In the genomic region with DNA sequence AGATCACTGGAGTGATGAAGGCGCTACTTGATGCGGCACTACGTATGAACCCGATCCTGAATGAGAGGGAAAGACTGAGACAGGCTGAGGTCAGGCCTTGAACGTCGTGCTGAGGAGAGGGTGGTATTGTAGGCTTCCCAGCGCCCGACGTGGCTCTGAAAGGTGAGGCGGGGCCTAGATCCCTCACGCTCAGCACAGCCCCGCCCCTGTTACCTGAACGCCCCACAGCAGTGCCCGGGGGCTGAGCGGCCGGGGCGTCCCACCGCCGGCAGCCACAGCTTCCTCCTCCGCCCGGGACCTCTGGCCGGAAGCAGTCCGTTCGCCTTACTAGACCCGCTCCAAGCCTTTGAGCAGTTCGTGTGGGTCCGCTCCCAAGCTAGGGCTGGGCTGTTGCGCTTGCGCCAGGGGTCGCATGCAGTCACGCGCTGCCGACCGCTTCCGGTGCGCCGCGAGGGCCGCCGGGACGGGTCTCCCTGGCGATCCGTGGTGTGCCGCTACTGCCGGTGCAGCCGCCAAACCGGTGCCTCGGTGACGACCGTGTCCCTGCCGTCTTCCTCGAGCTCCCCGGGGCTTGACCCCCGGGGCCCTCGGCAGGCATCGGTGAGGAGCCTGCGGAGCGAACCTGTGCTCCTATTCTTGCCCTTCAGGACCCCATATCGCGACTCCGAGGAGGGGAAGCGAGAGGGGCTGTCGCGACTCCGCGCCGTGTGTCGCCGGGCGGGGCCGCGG, we compare ENCODE assay signal across 1 cellular context.
TF ChIP-seq lines count a peak whose summit lies in the region.

A gene with protein sequence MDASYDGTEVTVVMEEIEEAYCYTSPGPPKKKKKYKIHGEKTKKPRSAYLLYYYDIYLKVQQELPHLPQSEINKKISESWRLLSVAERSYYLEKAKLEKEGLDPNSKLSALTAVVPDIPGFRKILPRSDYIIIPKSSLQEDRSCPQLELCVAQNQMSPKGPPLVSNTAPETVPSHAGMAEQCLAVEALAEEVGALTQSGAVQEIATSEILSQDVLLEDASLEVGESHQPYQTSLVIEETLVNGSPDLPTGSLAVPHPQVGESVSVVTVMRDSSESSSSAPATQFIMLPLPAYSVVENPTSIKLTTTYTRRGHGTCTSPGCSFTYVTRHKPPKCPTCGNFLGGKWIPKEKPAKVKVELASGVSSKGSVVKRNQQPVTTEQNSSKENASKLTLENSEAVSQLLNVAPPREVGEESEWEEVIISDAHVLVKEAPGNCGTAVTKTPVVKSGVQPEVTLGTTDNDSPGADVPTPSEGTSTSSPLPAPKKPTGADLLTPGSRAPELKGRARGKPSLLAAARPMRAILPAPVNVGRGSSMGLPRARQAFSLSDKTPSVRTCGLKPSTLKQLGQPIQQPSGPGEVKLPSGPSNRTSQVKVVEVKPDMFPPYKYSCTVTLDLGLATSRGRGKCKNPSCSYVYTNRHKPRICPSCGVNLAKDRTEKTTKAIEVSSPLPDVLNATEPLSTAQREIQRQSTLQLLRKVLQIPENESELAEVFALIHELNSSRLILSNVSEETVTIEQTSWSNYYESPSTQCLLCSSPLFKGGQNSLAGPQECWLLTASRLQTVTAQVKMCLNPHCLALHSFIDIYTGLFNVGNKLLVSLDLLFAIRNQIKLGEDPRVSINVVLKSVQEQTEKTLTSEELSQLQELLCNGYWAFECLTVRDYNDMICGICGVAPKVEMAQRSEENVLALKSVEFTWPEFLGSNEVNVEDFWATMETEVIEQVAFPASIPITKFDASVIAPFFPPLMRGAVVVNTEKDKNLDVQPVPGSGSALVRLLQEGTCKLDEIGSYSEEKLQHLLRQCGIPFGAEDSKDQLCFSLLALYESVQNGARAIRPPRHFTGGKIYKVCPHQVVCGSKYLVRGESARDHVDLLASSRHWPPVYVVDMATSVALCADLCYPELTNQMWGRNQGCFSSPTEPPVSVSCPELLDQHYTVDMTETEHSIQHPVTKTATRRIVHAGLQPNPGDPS (N-terminal part only) (plus strand): TSS at position 479 of the 729 bp plus-strand sequence. CDS start 4,114 bp downstream, outside the sequence.
Gene TIGD6 (minus strand): TSS at position 394 of the 729 bp plus-strand sequence. CDS start 4,306 bp downstream, outside the sequence.

TF ChIP-seq in HepG2, 621 proteins besides CTCF, POLR2A, EP300 and RAD21 (continued from another document and continues in another):
- TF ChIP-seq SKIL (CRISPR knock-in tag; IDR thresholded peaks at IDR 0.05; ENCODE audit: borderline replicate concordance) (no peak; the same call in 1 of the 2 replicates), ELF3 (CRISPR knock-in tag; IDR thresholded peaks at IDR 0.05) (peak; percentile 95), ZBTB7A (CRISPR knock-in tag; IDR thresholded peaks at IDR 0.05) (no peak; the same call in 1 of the 2 replicates), NFKB2 (CRISPR knock-in tag; IDR thresholded peaks at IDR 0.05; ENCODE audit: borderline replicate concordance) (peak; percentile 34; the same call in 1 of the 2 replicates), SP140L (CRISPR knock-in tag; IDR thresholded peaks at IDR 0.05; ENCODE audit: borderline replicate concordance) (no peak), ZNF572 (CRISPR knock-in tag; IDR thresholded peaks at IDR 0.05) (no peak), ZNF383 (CRISPR knock-in tag; IDR thresholded peaks at IDR 0.05; ENCODE audit: borderline replicate concordance) (no peak), ZNF446 (CRISPR knock-in tag; IDR thresholded peaks at IDR 0.05) (peak; percentile 91; the same call in 1 of the 2 replicates), MIER3 (CRISPR knock-in tag; IDR thresholded peaks at IDR 0.05; ENCODE audit: borderline replicate concordance) (peak; percentile 90), ZNF775 (CRISPR knock-in tag; IDR thresholded peaks at IDR 0.05; ENCODE audit: borderline replicate concordance) (no peak), SRF (IDR thresholded peaks at IDR 0.05; ENCODE audit: low read depth, low read length) (peak; percentile 48; the same call in 1 of the 2 replicates), SMAD3 (CRISPR knock-in tag; IDR thresholded peaks at IDR 0.05) (peak; percentile 49), SALL1 (CRISPR knock-in tag; IDR thresholded peaks at IDR 0.05) (peak; percentile 89), PCBP1 (IDR thresholded peaks at IDR 0.05; ENCODE audit: borderline replicate concordance, low read depth, low read length) (0 out of 2 replicates have a peak, but pooled peaks have one; percentile 49), TRAFD1 (CRISPR knock-in tag; IDR thresholded peaks at IDR 0.05; ENCODE audit: borderline replicate concordance) (no peak), ARID4A (CRISPR knock-in tag; IDR thresholded peaks at IDR 0.05; ENCODE audit: borderline replicate concordance) (peak; percentile 98), TFDP2 (CRISPR knock-in tag; IDR thresholded peaks at IDR 0.05) (peak; percentile 60; the same call in 1 of the 2 replicates), ZFP90 (CRISPR knock-in tag; IDR thresholded peaks at IDR 0.05; ENCODE audit: borderline replicate concordance) (peak; percentile 20; the same call in 1 of the 2 replicates), JUN (CRISPR knock-in tag; IDR thresholded peaks at IDR 0.05) (peak; percentile 53; the same call in 1 of the 2 replicates), SMYD3 (CRISPR knock-in tag; IDR thresholded peaks at IDR 0.05) (no peak), PLRG1 (conservative IDR thresholded peaks at IDR 0.05) (no peak), PAF1 (CRISPR knock-in tag; IDR thresholded peaks at IDR 0.05) (no peak), ZSCAN21 (CRISPR knock-in tag; IDR thresholded peaks at IDR 0.05; ENCODE audit: borderline replicate concordance) (no peak; the same call in 1 of the 2 replicates), NR2F1 (CRISPR knock-in tag; IDR thresholded peaks at IDR 0.05) (no peak), SETDB1 (CRISPR knock-in tag; IDR thresholded peaks at IDR 0.05; ENCODE audit: borderline replicate concordance) (no peak), ZC3H4 (CRISPR knock-in tag; IDR thresholded peaks at IDR 0.05; ENCODE audit: borderline replicate concordance) (no peak), ZNF781 (CRISPR knock-in tag; IDR thresholded peaks at IDR 0.05; ENCODE audit: borderline replicate concordance, not compliant biosample characterization) (peak; percentile 88), HNF4A (CRISPR knock-in tag; IDR thresholded peaks at IDR 0.05) (peak; percentile 56), ZNF749 (CRISPR knock-in tag; IDR thresholded peaks at IDR 0.05; ENCODE audit: borderline replicate concordance) (peak; percentile 90), RBAK (CRISPR knock-in tag; IDR thresholded peaks at IDR 0.05) (no peak), MED13 (CRISPR knock-in tag; IDR thresholded peaks at IDR 0.05) (0 out of 2 replicates have a peak, but pooled peaks have one; percentile 42)
- TF ChIP-seq, protein P1, sequence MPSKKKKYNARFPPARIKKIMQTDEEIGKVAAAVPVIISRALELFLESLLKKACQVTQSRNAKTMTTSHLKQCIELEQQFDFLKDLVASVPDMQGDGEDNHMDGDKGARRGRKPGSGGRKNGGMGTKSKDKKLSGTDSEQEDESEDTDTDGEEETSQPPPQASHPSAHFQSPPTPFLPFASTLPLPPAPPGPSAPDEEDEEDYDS (CRISPR knock-in tag; IDR thresholded peaks at IDR 0.05) = peak; percentile 76
- TF ChIP-seq, protein P2, sequence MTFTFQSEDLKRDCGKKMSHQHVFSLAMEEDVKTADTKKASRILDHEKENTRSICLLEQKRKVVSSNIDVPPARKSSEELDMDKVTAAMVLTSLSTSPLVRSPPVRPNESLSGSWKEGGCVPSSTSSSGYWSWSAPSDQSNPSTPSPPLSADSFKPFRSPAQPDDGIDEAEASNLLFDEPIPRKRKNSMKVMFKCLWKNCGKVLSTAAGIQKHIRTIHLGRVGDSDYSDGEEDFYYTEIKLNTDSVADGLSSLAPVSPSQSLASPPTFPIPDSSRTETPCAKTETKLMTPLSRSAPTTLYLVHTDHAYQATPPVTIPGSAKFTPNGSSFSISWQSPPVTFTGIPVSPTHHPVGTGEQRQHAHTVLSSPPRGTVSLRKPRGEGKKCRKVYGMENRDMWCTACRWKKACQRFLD (CRISPR knock-in tag; IDR thresholded peaks at IDR 0.05; ENCODE audit: borderline replicate concordance) = no peak; the same call in 1 of the 2 replicates
- TF ChIP-seq, protein P3, sequence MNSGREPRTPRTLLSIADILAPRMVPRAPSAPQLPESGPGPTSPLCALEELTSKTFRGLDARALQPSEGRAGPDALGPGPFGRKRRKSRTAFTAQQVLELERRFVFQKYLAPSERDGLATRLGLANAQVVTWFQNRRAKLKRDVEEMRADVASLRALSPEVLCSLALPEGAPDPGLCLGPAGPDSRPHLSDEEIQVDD (CRISPR knock-in tag; IDR thresholded peaks at IDR 0.05; ENCODE audit: borderline replicate concordance) = no peak; the same call in 1 of the 2 replicates
- TF ChIP-seq, protein P4, sequence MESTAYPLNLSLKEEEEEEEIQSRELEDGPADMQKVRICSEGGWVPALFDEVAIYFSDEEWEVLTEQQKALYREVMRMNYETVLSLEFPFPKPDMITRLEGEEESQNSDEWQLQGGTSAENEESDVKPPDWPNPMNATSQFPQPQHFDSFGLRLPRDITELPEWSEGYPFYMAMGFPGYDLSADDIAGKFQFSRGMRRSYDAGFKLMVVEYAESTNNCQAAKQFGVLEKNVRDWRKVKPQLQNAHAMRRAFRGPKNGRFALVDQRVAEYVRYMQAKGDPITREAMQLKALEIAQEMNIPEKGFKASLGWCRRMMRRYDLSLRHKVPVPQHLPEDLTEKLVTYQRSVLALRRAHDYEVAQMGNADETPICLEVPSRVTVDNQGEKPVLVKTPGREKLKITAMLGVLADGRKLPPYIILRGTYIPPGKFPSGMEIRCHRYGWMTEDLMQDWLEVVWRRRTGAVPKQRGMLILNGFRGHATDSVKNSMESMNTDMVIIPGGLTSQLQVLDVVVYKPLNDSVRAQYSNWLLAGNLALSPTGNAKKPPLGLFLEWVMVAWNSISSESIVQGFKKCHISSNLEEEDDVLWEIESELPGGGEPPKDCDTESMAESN (CRISPR knock-in tag; conservative IDR thresholded peaks at IDR 0.05) = peak; percentile 94
- TF ChIP-seq, protein P5, sequence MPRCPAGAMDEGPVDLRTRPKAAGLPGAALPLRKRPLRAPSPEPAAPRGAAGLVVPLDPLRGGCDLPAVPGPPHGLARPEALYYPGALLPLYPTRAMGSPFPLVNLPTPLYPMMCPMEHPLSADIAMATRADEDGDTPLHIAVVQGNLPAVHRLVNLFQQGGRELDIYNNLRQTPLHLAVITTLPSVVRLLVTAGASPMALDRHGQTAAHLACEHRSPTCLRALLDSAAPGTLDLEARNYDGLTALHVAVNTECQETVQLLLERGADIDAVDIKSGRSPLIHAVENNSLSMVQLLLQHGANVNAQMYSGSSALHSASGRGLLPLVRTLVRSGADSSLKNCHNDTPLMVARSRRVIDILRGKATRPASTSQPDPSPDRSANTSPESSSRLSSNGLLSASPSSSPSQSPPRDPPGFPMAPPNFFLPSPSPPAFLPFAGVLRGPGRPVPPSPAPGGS (CRISPR knock-in tag; IDR thresholded peaks at IDR 0.05) = peak; percentile 85; the same call in 1 of the 2 replicates
